In the genomic region with DNA sequence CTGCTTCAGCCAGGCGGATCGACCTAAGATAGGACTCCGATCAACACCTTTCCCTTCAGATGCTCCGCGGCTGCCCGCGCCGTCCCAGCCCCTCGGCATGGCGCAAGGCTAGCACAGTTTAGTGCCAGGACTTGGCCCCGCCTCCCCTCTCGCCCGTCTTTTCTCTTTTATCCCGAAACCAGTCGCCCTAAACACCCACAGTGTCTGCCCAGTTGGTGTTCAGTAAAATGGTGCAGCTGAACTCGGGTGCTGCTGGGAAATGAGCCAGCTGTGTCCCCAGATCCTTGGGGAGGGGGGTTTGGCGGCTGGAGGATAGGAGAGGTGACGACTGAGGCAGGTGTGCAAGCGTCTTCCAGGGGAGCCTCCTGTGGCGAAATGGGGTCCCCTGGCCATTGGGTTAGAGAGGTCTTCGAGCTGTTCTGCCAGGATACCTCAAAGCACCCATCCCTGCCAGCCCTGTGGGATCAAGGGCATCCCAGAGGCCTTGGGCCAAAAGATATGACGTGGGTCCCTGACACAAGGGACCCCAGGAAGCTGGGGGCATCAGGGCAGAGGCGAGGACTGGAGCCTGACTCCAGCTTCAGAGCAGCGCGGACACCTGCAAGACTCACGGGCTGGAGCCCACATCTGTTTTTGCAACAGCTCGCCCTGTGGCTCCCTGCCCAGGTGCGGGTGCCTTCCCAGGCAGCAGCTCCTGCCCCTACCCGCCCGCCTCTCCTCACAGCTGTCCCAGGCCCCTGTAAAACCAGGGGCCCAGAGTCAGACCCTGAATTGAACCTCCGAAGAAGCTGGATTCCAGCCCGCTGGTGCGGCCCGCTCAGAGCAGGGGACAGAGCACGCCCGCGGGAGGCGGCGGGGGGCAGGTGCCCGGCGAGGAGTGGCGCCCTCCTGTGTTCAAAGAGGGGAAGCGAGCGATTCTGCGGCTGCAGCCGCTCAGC, we compare ENCODE assay signal across 8 cellular contexts.
A peak's percentile ranks its signal among the peaks of the same experiment; 100 is the strongest.
DNase-seq lines count a peak whose midpoint lies in the region; ATAC-seq and TF ChIP-seq lines count a peak whose summit lies in the region.

No MANE protein-coding gene starts in this region.

- in situ Hi-C loops in mammary epithelial cell (cut with MboI; ENCODE audit: low sequenced_read_pairs in 2 of 2): no loop called here

- peaks cover 50% of the 10 kb centered on the region for H3K27me3 Mint-ChIP-seq in CD8-positive, alpha-beta T cell (ENCODE audit: low read depth)
- H3K27me3 Mint-ChIP-seq in WTC11 (ENCODE audit: low read depth): peaks cover 32% of the 10 kb centered on the region

- no peak overlapping the region for H3K27ac ChIP-seq in CD8-positive, alpha-beta T cell (ENCODE audit: low read depth, low read length)
- no peak overlapping the region for H3K27ac ChIP-seq in mammary epithelial cell (ENCODE audit: insufficient read depth, low read depth, low read length)

- intact Hi-C loops in CD8-positive, alpha-beta T cell (cut with DNase I, micrococcal nuclease): loop anchor here in 1 of 2 experiments (1.0 kb wide), 2 partner anchors 68 to 279 kb away; partner anchors contain the start of gene MCM10
- intact Hi-C loops in mammary epithelial cell (cut with micrococcal nuclease): loop anchor here (1.0 to 2.0 kb wide), 2 partner anchors 25 to 68 kb away; no protein-coding TSS in a partner anchor

- DNase-seq in CD8-positive, alpha-beta T cell: peak; percentile 29 to 79 (median 55)
- peak; percentile 61 for DNase-seq in NCI-H1105 treated with DMSO at 0.1 percent for 48 hours (lab: John Stamatoyannopoulos, UW)
- DNase-seq in WTC11 (ENCODE audit: low spot score): peak; percentile 79
- DNase-seq in mammary epithelial cell: peak; percentile 43
- peak; percentile 52 for DNase-seq in kidney tubule cell (ENCODE audit: low spot score)
- peak; percentile 68 to 75 for DNase-seq in stimulated activated CD4-positive, alpha-beta T cell treated with anti-CD3 and anti-CD28 coated beads, Interleukin-2, amount 100 ng/mL, for 24 hours
- DNase-seq in NCI-H524 treated with DMSO at 0.1 percent for 48 hours (lab: John Stamatoyannopoulos, UW): no peak

- H3K4me1 Mint-ChIP-seq in CD8-positive, alpha-beta T cell (ENCODE audit: low read depth): peaks cover 11% of the 10 kb centered on the region
- peaks cover 37% of the 10 kb centered on the region for H3K4me1 Mint-ChIP-seq in WTC11

- no peaks in the 10 kb centered on the region for H3K9me3 Mint-ChIP-seq in CD8-positive, alpha-beta T cell
- no peaks in the 10 kb centered on the region for H3K9me3 Mint-ChIP-seq in WTC11

- no peaks in the 10 kb centered on the region for H3K79me2 ChIP-seq in mammary epithelial cell (ENCODE audit: insufficient read depth, low read length)

- H3K4me1 ChIP-seq in CD8-positive, alpha-beta T cell (ENCODE audit: insufficient read depth, low read length): peaks cover 11% of the 10 kb centered on the region
- H3K4me1 ChIP-seq in mammary epithelial cell (ENCODE audit: insufficient read depth, low read length): peaks cover 13% of the 10 kb centered on the region

- no peaks in the 10 kb centered on the region for H3K9me3 ChIP-seq in CD8-positive, alpha-beta T cell (ENCODE audit: low read length)
- no peaks in the 10 kb centered on the region for H3K9me3 ChIP-seq in mammary epithelial cell (replicated peaks; ENCODE audit: insufficient read depth, low read length)

- peak overlapping the region; percentile 74 for H3K4me3 Mint-ChIP-seq in CD8-positive, alpha-beta T cell
- peak overlapping the region; percentile 70 for H3K4me3 Mint-ChIP-seq in WTC11

- H3K4me2 ChIP-seq in mammary epithelial cell (ENCODE audit: insufficient read depth, low read depth, low read length): peak overlapping the region; percentile 83

- CTCF ChIA-PET in CD8-positive, alpha-beta T cell (lab: Charles Lee): interaction anchor here (0.8 to 4.3 kb wide), 29 partner anchors 9 to 391 kb away, joined by 3 to 42 read pairs (median 4); partner anchors contain the start of gene MCM10
- CTCF ChIA-PET in WTC11 (lab: Charles Lee): interaction anchor here (0.5 to 5.7 kb wide), 49 partner anchors 8 to 279 kb away, joined by 3 to 107 read pairs (median 5); partner anchors contain the start of genes MCM10 and PRPF18
- CTCF ChIA-PET in mammary epithelial cell (lab: Charles Lee; ENCODE audit: low non-redundant PET): interaction anchor here (0.6 to 1.0 kb wide), 5 partner anchors 8 to 68 kb away, joined by 3 to 8 read pairs (median 5); no protein-coding TSS in a partner anchor

- H3K9ac ChIP-seq in mammary epithelial cell (ENCODE audit: insufficient read depth, low read length): no peak overlapping the region

- dilution Hi-C loops in mammary epithelial cell (cut with HindIII; ENCODE audit: low sequenced_read_pairs): no loop called here

- peaks cover 18% of the 10 kb centered on the region for H3K27me3 ChIP-seq in CD8-positive, alpha-beta T cell (ENCODE audit: insufficient read depth, low read length)
- peaks cover 3% of the 10 kb centered on the region for H3K27me3 ChIP-seq in mammary epithelial cell (ENCODE audit: insufficient read depth, low read length)

- no peaks in the 10 kb centered on the region for H3K36me3 Mint-ChIP-seq in CD8-positive, alpha-beta T cell
- H3K36me3 Mint-ChIP-seq in WTC11: no peaks in the 10 kb centered on the region

- H3K4me3 ChIP-seq in CD8-positive, alpha-beta T cell (ENCODE audit: low read depth, low read length): peak overlapping the region; percentile 41
- H3K4me3 ChIP-seq in mammary epithelial cell (replicated peaks in 1 of 3; ENCODE audit: insufficient read depth in 1 of 3, low read depth in 2 of 3, low read length in 3 of 3): peak overlapping the region; percentile 15 to 40 (median 35)

- BruUV-seq in mammary epithelial cell (replicated peaks; lab: Mats Ljungman, UMichigan): no TSS peak

- TF ChIP-seq CTCF in CD8-positive, alpha-beta T cell (IDR thresholded peaks at IDR 0.05): peak; percentile 90
- TF ChIP-seq CTCF in WTC11 (IDR thresholded peaks at IDR 0.05) (peak; percentile 86), mammary epithelial cell (conservative IDR thresholded peaks at IDR 0.05 in 1 of 2, IDR thresholded peaks at IDR 0.05 in 1 of 2; ENCODE audit: extremely low read depth in 1 of 2, insufficient read depth in 1 of 2, low read depth in 1 of 2, low read length in 2 of 2) (peak; percentile 69 to 95)

- H4K20me1 ChIP-seq in mammary epithelial cell (ENCODE audit: insufficient read depth, low read length): no peaks in the 10 kb centered on the region

- 3% methylated on average over 29 of the region's 46 CpGs for WGBS in mammary epithelial cell (ENCODE audit: low coverage, missing lambda C conversion rate)

- H3K27ac Mint-ChIP-seq in CD8-positive, alpha-beta T cell: no peak overlapping the region
- H3K27ac Mint-ChIP-seq in WTC11: no peak overlapping the region

- peak overlapping the region; percentile 83 for H2AFZ ChIP-seq in mammary epithelial cell (ENCODE audit: low read depth, low read length)

- no peaks in the 10 kb centered on the region for H3K36me3 ChIP-seq in CD8-positive, alpha-beta T cell (ENCODE audit: insufficient read depth, low read length)
- no peaks in the 10 kb centered on the region for H3K36me3 ChIP-seq in mammary epithelial cell (ENCODE audit: insufficient read depth, low read length)

- ATAC-seq in CD8-positive, alpha-beta T cell: peak; percentile 95
- ATAC-seq in GM21825 (IDR thresholded peaks at IDR 0.05; ENCODE audit: unreplicated experiment) (peak; percentile 58), WTC11 (peak; percentile 83)

- POLR2A ChIA-PET in CD8-positive, alpha-beta T cell (lab: Charles Lee): interaction anchor here (0.8 to 1.4 kb wide), 3 partner anchors 68 to 91 kb away, joined by 3 to 4 read pairs (median 3); no protein-coding TSS in a partner anchor
- POLR2A ChIA-PET in WTC11 (lab: Charles Lee): interaction anchor here (0.6 to 1.0 kb wide), 3 partner anchors 90 to 279 kb away, joined by 3 to 5 read pairs (median 3); partner anchors contain the start of gene MCM10

TF ChIP-seq in WTC11, 78 proteins besides CTCF, POLR2A, EP300 and RAD21 (continues in another document):
- TF ChIP-seq, protein P1, sequence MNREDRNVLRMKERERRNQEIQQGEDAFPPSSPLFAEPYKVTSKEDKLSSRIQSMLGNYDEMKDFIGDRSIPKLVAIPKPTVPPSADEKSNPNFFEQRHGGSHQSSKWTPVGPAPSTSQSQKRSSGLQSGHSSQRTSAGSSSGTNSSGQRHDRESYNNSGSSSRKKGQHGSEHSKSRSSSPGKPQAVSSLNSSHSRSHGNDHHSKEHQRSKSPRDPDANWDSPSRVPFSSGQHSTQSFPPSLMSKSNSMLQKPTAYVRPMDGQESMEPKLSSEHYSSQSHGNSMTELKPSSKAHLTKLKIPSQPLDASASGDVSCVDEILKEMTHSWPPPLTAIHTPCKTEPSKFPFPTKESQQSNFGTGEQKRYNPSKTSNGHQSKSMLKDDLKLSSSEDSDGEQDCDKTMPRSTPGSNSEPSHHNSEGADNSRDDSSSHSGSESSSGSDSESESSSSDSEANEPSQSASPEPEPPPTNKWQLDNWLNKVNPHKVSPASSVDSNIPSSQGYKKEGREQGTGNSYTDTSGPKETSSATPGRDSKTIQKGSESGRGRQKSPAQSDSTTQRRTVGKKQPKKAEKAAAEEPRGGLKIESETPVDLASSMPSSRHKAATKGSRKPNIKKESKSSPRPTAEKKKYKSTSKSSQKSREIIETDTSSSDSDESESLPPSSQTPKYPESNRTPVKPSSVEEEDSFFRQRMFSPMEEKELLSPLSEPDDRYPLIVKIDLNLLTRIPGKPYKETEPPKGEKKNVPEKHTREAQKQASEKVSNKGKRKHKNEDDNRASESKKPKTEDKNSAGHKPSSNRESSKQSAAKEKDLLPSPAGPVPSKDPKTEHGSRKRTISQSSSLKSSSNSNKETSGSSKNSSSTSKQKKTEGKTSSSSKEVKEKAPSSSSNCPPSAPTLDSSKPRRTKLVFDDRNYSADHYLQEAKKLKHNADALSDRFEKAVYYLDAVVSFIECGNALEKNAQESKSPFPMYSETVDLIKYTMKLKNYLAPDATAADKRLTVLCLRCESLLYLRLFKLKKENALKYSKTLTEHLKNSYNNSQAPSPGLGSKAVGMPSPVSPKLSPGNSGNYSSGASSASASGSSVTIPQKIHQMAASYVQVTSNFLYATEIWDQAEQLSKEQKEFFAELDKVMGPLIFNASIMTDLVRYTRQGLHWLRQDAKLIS (CRISPR knock-in tag; IDR thresholded peaks at IDR 0.05; ENCODE audit: borderline replicate concordance): no peak
- TF ChIP-seq HMGXB4 (CRISPR knock-in tag; IDR thresholded peaks at IDR 0.05): peak; percentile 48; the same call in 1 of the 2 replicates
